ENCODE assay signal across 1 cellular context in genomic region chr14:76373456-76373855, GRCh38.
TF ChIP-seq lines count a peak whose summit lies in the region.

No MANE protein-coding gene starts in this region.

TF ChIP-seq in GM23338, 12 proteins besides CTCF, POLR2A, EP300 and RAD21 (continued from another document):
- TF ChIP-seq REST (IDR thresholded peaks at IDR 0.05; ENCODE audit: unreplicated experiment) (no peak), NANOG (IDR thresholded peaks at IDR 0.05; ENCODE audit: borderline replicate concordance) (no peak), ZNF331 (CRISPR knock-in tag; IDR thresholded peaks at IDR 0.05; ENCODE audit: low read depth) (no peak)
